ENCODE assay signal across 17 cellular contexts in the genomic region with DNA sequence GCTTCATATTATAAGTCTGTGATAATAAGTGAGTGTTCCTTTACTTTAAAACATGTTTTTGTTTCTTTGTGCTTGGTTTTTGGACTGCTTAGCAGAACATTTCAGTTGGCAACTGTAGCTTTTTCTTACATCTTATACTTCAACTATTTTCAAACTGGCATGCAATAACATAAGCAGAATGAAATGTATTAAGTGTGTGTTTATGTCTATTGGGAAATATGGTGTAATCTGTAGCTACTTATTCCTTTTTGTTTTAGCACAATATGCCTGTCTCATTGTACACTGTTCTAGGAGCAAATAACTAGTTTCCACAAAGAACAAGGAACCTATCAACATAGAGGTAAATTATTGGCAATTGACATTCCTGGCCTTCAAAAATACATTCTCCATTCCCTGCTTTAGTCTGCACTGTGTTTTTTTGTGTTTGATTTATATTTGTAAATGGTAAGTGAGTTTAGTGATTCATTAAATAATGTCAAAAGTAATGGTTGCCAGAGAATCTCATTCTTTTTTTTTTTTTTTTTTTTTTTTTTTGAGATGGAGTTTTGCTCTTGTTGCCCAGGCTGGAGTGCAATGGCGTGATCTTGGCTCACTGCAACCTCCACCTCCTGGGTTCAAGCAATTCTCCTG.
"Had no signal": no experiment of that assay in that cellular context is flagged by ENCODE, and none has a peak within 500 bp of the region (broad histone marks: within the 10 kb centered on the region; RNA-seq: fewer than 3 reads in every experiment).

No MANE protein-coding gene starts in this region.

- H3K9me3 Mint-ChIP-seq: activated T-cell treated with anti-CD3 and anti-CD28 coated beads, Interleukin-2, amount 50 U/mL, for 24 hours; neural progenitor cell had no signal

- H3K4me3 Mint-ChIP-seq: activated CD4-positive, alpha-beta memory T cell treated with anti-CD3 and anti-CD28 coated beads, Interleukin-2, amount 10 ng/mL, durations not matched to agents 7 days and 5 days; activated naive CD4-positive, alpha-beta T cell treated with anti-CD3 and anti-CD28 coated beads, Interleukin-2, amount 10 ng/mL, durations not matched to agents 7 days and 5 days; activated T-cell treated with anti-CD3 and anti-CD28 coated beads, Interleukin-2, amount 50 U/mL, for 24 hours; effector memory CD8-positive, alpha-beta T cell; neural progenitor cell; WTC11 had no signal

- H2AFZ ChIP-seq: neural progenitor cell had no signal

- H3K9me3 ChIP-seq: lower lobe of right lung, ovary, sigmoid colon, tibial nerve, uterus had no signal

- H3K9ac ChIP-seq: neural progenitor cell had no signal

- H3K27ac ChIP-seq: epithelial cell of prostate, lower lobe of right lung, neural progenitor cell, ovary had no signal

- H3K4me1 ChIP-seq: lower lobe of right lung, uterus had no signal

- H3K4me1 Mint-ChIP-seq: activated CD4-positive, alpha-beta memory T cell treated with anti-CD3 and anti-CD28 coated beads, Interleukin-2, amount 10 ng/mL, durations not matched to agents 7 days and 5 days; activated naive CD4-positive, alpha-beta T cell treated with anti-CD3 and anti-CD28 coated beads, Interleukin-2, amount 10 ng/mL, durations not matched to agents 7 days and 5 days had no signal

- H3K4me2 ChIP-seq: neural progenitor cell had no signal

- H3K27ac Mint-ChIP-seq: activated CD4-positive, alpha-beta memory T cell treated with anti-CD3 and anti-CD28 coated beads, Interleukin-2, amount 10 ng/mL, durations not matched to agents 7 days and 5 days; activated naive CD4-positive, alpha-beta T cell treated with anti-CD3 and anti-CD28 coated beads, Interleukin-2, amount 10 ng/mL, durations not matched to agents 7 days and 5 days; activated T-cell treated with anti-CD3 and anti-CD28 coated beads, Interleukin-2, amount 50 U/mL, for 24 hours; effector memory CD8-positive, alpha-beta T cell; neural progenitor cell; WTC11 had no signal

- H3K4me3 ChIP-seq: lower lobe of right lung, neural progenitor cell, ovary, sigmoid colon, tibial nerve, uterus had no signal

- H3K36me3 ChIP-seq: lower lobe of right lung, neural progenitor cell, ovary, sigmoid colon, tibial nerve, uterus had no signal

- H3K27me3 ChIP-seq: neural progenitor cell, ovary, sigmoid colon, tibial nerve, uterus had no signal

- H3K36me3 Mint-ChIP-seq: activated naive CD4-positive, alpha-beta T cell treated with anti-CD3 and anti-CD28 coated beads, Interleukin-2, amount 10 ng/mL, durations not matched to agents 7 days and 5 days had no signal

- DNase-seq: activated CD4-positive, alpha-beta memory T cell treated with anti-CD3 and anti-CD28 coated beads, Interleukin-2, amount 10 ng/mL, durations not matched to agents 7 days and 5 days; activated CD4-positive, alpha-beta T cell treated with anti-CD3 and anti-CD28 coated beads for 4 hours; activated naive CD4-positive, alpha-beta T cell treated with anti-CD3 and anti-CD28 coated beads, Interleukin-2, amount 10 ng/mL, durations not matched to agents 7 days and 5 days; activated T-cell treated with anti-CD3 and anti-CD28 coated beads, Interleukin-2, amount 50 U/mL, for 24 hours; cortex of kidney; effector memory CD8-positive, alpha-beta T cell; lower lobe of right lung; sigmoid colon; stimulated activated CD4-positive, alpha-beta T cell treated with anti-CD3 and anti-CD28 coated beads, Interleukin-12 subunit alpha, Interleukin-12 subunit beta, amount 100 ng/mL, for 4 hours; stimulated activated CD4-positive, alpha-beta T cell treated with anti-CD3 and anti-CD28 coated beads, Interleukin-2, amount 100 ng/mL, for 24 hours; T-helper 2 cell; uterus had no signal

- H3K27me3 Mint-ChIP-seq: activated CD4-positive, alpha-beta memory T cell treated with anti-CD3 and anti-CD28 coated beads, Interleukin-2, amount 10 ng/mL, durations not matched to agents 7 days and 5 days; activated naive CD4-positive, alpha-beta T cell treated with anti-CD3 and anti-CD28 coated beads, Interleukin-2, amount 10 ng/mL, durations not matched to agents 7 days and 5 days; activated T-cell treated with anti-CD3 and anti-CD28 coated beads, Interleukin-2, amount 50 U/mL, for 24 hours; effector memory CD8-positive, alpha-beta T cell had no signal
